14 cellular contexts compared by ENCODE assay signal in the genomic region with DNA sequence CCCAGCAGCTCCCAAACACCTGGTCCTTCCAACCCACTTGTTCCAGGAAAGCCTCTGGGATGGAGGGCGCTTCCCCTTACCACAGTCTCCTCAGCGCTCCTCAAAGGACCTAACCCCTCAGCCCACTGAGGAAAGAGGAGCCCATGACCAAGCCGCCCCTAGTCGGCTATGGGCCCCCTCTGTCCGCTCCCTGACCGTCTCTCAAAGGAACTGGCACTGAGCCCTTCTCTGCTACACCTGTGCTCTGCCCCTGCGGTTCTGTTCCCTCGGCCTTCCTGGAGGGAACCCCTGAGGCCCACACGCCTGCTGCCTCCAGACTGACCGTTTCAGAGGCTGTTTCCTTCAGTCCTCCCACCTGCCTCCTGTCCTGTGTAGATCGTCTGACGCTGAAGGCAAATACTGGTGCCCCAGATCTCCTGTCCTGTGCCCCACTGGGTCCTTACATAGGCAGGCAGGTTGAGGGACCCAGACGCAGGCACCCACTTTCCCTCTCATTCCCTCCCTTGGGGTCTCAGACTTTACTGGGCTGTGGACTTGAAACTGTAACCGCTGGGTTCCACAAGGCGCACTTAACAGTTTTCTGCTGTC. TPM values are rescaled to one million over a fixed set of nuclear protein-coding genes. Genes with fewer than 3 reads are reported as not detected.
DNase-seq lines count a peak whose midpoint lies in the region; ATAC-seq and TF ChIP-seq lines count a peak whose summit lies in the region.
"Had no signal": no experiment of that assay in that cellular context is flagged by ENCODE, and none has a peak within 500 bp of the region (broad histone marks: within the 10 kb centered on the region; RNA-seq: fewer than 3 reads in every experiment).

No MANE protein-coding gene starts in this region.

- TF ChIP-seq POLR2A in adrenal gland (IDR thresholded peaks at IDR 0.05) (no peak), tibial nerve (IDR thresholded peaks at IDR 0.05) (no peak)

- H3K27me3 ChIP-seq in adrenal gland = no peaks in the 10 kb centered on the region
- peaks cover 0 to 58% of the 10 kb centered on the region in 2 donors for H3K27me3 ChIP-seq in tibial nerve

- TF ChIP-seq CTCF in adrenal gland (IDR thresholded peaks at IDR 0.05) = no peak
- no peak for TF ChIP-seq CTCF in tibial nerve (IDR thresholded peaks at IDR 0.05)

- H3K4me1 Mint-ChIP-seq in stimulated activated naive CD8-positive, alpha-beta T cell treated with anti-CD3 and anti-CD28 coated beads, Interleukin-15, amount 100 ng/mL, for 72 hours = peaks cover 33% of the 10 kb centered on the region

- H3K4me1 ChIP-seq in adrenal gland (replicated peaks in 1 of 2) (peaks cover 23 to 26% of the 10 kb centered on the region in 2 donors), tibial nerve (peaks cover 0 to 26% (median 17%) of the 10 kb centered on the region in 4 donors)

- H3K36me3 ChIP-seq in adrenal gland (replicated peaks in 1 of 2) (no peaks in the 10 kb centered on the region), tibial nerve (no peaks in the 10 kb centered on the region)

- peak overlapping the region in 1 of 4 donors; percentile 99 for H3K4me3 ChIP-seq in adrenal gland
- peak overlapping the region; percentile 87 for H3K4me3 ChIP-seq in iPS-11a (ENCODE audit: low read depth, low read length)
- H3K4me3 ChIP-seq in tibial nerve = no peak overlapping the region

- TF ChIP-seq EP300 in tibial nerve (IDR thresholded peaks at IDR 0.05) = no peak

- H3K4me3 Mint-ChIP-seq in stimulated activated naive CD8-positive, alpha-beta T cell treated with anti-CD3 and anti-CD28 coated beads, Interleukin-15, amount 100 ng/mL, for 72 hours = peak overlapping the region; percentile 0 to 54

- intact Hi-C loops in Right ventricle myocardium inferior (cut with DNase I) (no loop called here), left ventricle myocardium superior (cut with micrococcal nuclease) (no loop called here), adrenal gland (cut with DNase I) (no loop called here)

- no peaks in the 10 kb centered on the region for H3K9me3 ChIP-seq in adrenal gland (replicated peaks in 1 of 3)
- H3K9me3 ChIP-seq in tibial nerve = no peaks in the 10 kb centered on the region

- peaks cover 86% of the 10 kb centered on the region for H3K27me3 Mint-ChIP-seq in stimulated activated naive CD8-positive, alpha-beta T cell treated with anti-CD3 and anti-CD28 coated beads, Interleukin-15, amount 100 ng/mL, for 72 hours

- 88 to 95% (median 93%) methylated on average over 15 of the region's 15 CpGs for WGBS in adrenal gland, 4 donors
- 81 to 84% methylated on average over 14 to 15 of the region's 15 CpGs for WGBS in tibial nerve, 2 donors

- DNase-seq in Right ventricle myocardium inferior (ENCODE audit: missing footprints) (peak; percentile 57), left ventricle myocardium superior (no peak), adrenal gland (no peak), GDM1 (lab: John Stamatoyannopoulos, UW) (no peak), SIG-M5 treated with dmso at 0.1 percent for 504 hours (lab: John Stamatoyannopoulos, UW; ENCODE audit: unreplicated experiment) (no peak), tibial nerve (ENCODE audit: low spot score in 2 of 2) (no peak)
- no peak for DNase-seq in stimulated activated naive CD8-positive, alpha-beta T cell treated with anti-CD3 and anti-CD28 coated beads, Interleukin-15, amount 100 ng/mL, for 72 hours
- DNase-seq: hypothalamus; midbrain; NCI-H524 treated with DMSO at 0.1 percent for 48 hours; SHP77; stimulated activated CD4-positive, alpha-beta T cell treated with anti-CD3 and anti-CD28 coated beads, Interleukin-4, amount 100 ng/mL, for 1 hour had no signal

- no peak overlapping the region for H3K27ac Mint-ChIP-seq in stimulated activated naive CD8-positive, alpha-beta T cell treated with anti-CD3 and anti-CD28 coated beads, Interleukin-15, amount 100 ng/mL, for 72 hours

- H3K9me3 Mint-ChIP-seq in stimulated activated naive CD8-positive, alpha-beta T cell treated with anti-CD3 and anti-CD28 coated beads, Interleukin-15, amount 100 ng/mL, for 72 hours = no peaks in the 10 kb centered on the region
- H3K9me3 Mint-ChIP-seq: IgD-negative memory B cell had no signal

- H3K27ac ChIP-seq in adrenal gland (peak overlapping the region; percentile 18 to 78 (median 48)), tibial nerve (no peak overlapping the region)

- ATAC-seq in Right ventricle myocardium inferior (no peak), left ventricle myocardium superior (no peak)
- ATAC-seq in stimulated activated naive CD8-positive, alpha-beta T cell treated with anti-CD3 and anti-CD28 coated beads, Interleukin-15, amount 100 ng/mL, for 72 hours = no peak

RNA-seq across cellular contexts. Expression of a gene that starts 1.9 kb away (rescaled TPM):
- total RNA-seq in Right ventricle myocardium inferior = 0.14 TPM
- total RNA-seq in left ventricle myocardium superior = 0.82 TPM
- total RNA-seq in adrenal gland = 10 to 100 TPM in 4 of 8 donors, 1 to 10 TPM in 4; 7.1 to 30.6 (median 13.0) TPM
- 10 to 100 TPM in 1 of 3 donors, 1 to 10 TPM in 1, under 1 TPM in 1; 0.97 to 12.1 (median 6.4) TPM for polyA plus RNA-seq in adrenal gland
- total RNA-seq in tibial nerve = under 1 TPM in 2 of 4 donors, not detected in 2; 0.21 to 0.78 TPM
- polyA plus RNA-seq: IgD-negative memory B cell had no signal

RNA-seq across cellular contexts. Expression of a gene that starts 31.6 kb away (rescaled TPM):
- total RNA-seq in Right ventricle myocardium inferior (21.4 TPM), left ventricle myocardium superior (17.2 TPM), adrenal gland (10 to 100 TPM; 41.4 to 82.3 (median 58.6) TPM), tibial nerve (10 to 100 TPM; 39.4 to 62.4 (median 50.5) TPM)
- 100 to 1,000 TPM in 2 of 3 donors, 10 to 100 TPM in 1; 29.3 to 182 (median 131) TPM for polyA plus RNA-seq in adrenal gland

RNA-seq across cellular contexts. Expression of a gene that starts 36.4 kb away (rescaled TPM):
- 36.5 TPM for total RNA-seq in Right ventricle myocardium inferior
- 37.2 TPM for total RNA-seq in left ventricle myocardium superior
- 100 to 1,000 TPM; 124 to 202 (median 166) TPM for total RNA-seq in adrenal gland
- polyA plus RNA-seq in adrenal gland = 100 to 1,000 TPM in 2 of 3 donors, 10 to 100 TPM in 1; 81.6 to 125 (median 113) TPM
- 100 to 1,000 TPM in 2 of 4 donors, 10 to 100 TPM in 2; 76.7 to 117 (median 89.9) TPM for total RNA-seq in tibial nerve

Comparison
In these comparisons a context has a peak if more than half of its experiments do, and no peak if none do; other contexts are left out.
1. H3K27ac ChIP-seq: peak in adrenal gland (5 of 5); none in tibial nerve (0 of 4).